Comparison of ENCODE assay signal across 8 cellular contexts in the genomic region with DNA sequence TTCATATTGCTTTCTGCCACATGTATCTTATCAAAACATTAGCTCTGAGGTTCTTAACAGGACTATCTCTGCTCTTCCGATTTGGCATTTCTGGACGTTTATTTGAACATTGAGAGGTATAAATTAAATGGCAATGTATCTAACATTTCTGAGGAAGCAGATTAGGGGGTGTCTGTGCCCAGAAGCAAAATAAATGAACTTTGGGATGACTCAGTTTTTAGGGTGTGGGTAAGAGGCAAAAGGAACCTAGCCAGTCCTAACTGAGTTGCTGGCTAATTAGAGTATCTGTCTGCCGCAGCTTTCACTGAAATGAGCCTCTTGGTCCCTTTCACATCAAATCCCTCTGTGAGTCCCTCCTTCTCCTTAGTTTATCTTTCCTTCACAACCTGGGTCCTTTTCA. TPM values are rescaled to one million over a fixed set of nuclear protein-coding genes. Genes with fewer than 3 reads are reported as not detected.
DNase-seq lines count a peak whose midpoint lies in the region; TF ChIP-seq lines count a peak whose summit lies in the region.

No MANE protein-coding gene starts in this region.

- H3K9me3 ChIP-seq in iPS-18a (ENCODE audit: control insufficient read depth, low read depth, low read length) (no peaks in the 10 kb centered on the region), stomach smooth muscle (ENCODE audit: control insufficient read depth in 2 of 2, low read length in 2 of 2) (no peaks in the 10 kb centered on the region)

- H3K27ac ChIP-seq in iPS-18a (ENCODE audit: low read length) (no peak overlapping the region), stomach smooth muscle (ENCODE audit: low read length) (no peak overlapping the region)

- H3K27me3 ChIP-seq in iPS-18a (ENCODE audit: control insufficient read depth, insufficient read depth, low read length) (peaks cover 12% of the 10 kb centered on the region), stomach smooth muscle (ENCODE audit: control insufficient read depth in 1 of 2, insufficient read depth in 2 of 2, low read length in 2 of 2) (no peaks in the 10 kb centered on the region)

- no peak for TF ChIP-seq CTCF in WI38 (IDR thresholded peaks at IDR 0.05; ENCODE audit: low read depth, low read length)

- H3K9ac ChIP-seq in iPS-18a (ENCODE audit: low read length) (no peak overlapping the region), stomach smooth muscle (ENCODE audit: low read length in 2 of 2) (peak overlapping the region; percentile 66 to 70)

- DNase-seq in NCI-H82 (lab: John Stamatoyannopoulos, UW) (peak; percentile 16), NCI-H82 treated with DMSO at 0.1 percent for 48 hours (lab: John Stamatoyannopoulos, UW; ENCODE audit: unreplicated experiment) (no peak), NCI-H2029 (lab: John Stamatoyannopoulos, UW) (no peak), glomerular visceral epithelial cell (ENCODE audit: extremely low spot score) (no peak), ureter (ENCODE audit: low spot score) (no peak)

- H3K36me3 ChIP-seq in iPS-18a (ENCODE audit: control insufficient read depth, low read depth, low read length): no peaks in the 10 kb centered on the region
- H3K36me3 ChIP-seq in stomach smooth muscle (ENCODE audit: control insufficient read depth in 2 of 2, insufficient read depth in 2 of 2, low read length in 2 of 2): no peaks in the 10 kb centered on the region

- H3K4me1 ChIP-seq in iPS-18a (ENCODE audit: control insufficient read depth, low read depth, low read length) (peaks cover 25% of the 10 kb centered on the region), stomach smooth muscle (ENCODE audit: control insufficient read depth, insufficient read depth, low read length) (peaks cover 14% of the 10 kb centered on the region)

- H3K4me3 ChIP-seq in WI38 (ENCODE audit: low read depth, low read length) (peak overlapping the region; percentile 19; the same call in 1 of the 2 replicates), iPS-18a (ENCODE audit: low read length) (peak overlapping the region; percentile 71), stomach smooth muscle (ENCODE audit: low read length in 2 of 2) (peak overlapping the region; percentile 85 to 90)

RNA-seq across cellular contexts. Expression of gene RNF144B, which starts 1.1 kb away (rescaled TPM):
- 34.0 TPM for total RNA-seq in ureter

Comparison
In these comparisons a context has a peak if more than half of its experiments do, and no peak if none do; other contexts are left out.
1. H3K4me3 ChIP-seq: peak in every context shown above with its lines; median percentile 88 in stomach smooth muscle; 71 in iPS-18a; 19 in WI38.